In the genomic region with DNA sequence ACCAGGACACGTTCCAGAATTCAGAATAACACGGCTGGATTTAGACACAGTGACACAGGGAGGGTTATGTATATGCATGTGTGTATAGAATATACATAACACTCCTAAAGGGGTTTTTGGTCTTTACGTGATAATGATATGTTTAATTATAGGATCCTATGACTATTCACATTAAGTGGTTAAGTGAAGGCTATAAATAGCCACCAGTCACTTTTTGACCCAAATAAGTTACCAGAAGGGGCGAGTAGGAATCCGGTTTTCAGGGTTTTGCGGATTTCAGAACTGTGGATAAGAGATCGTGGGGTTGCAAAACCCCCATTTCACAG, we compare ENCODE assay signal across 8 cellular contexts. TPM values are rescaled to one million over a fixed set of nuclear protein-coding genes. Genes with fewer than 3 reads are reported as not detected.
DNase-seq lines count a peak whose midpoint lies in the region; ATAC-seq, FAIRE-seq and TF ChIP-seq lines count a peak whose summit lies in the region.

No MANE protein-coding gene starts in this region.

- CTCF ChIA-PET in CD4-positive, alpha-beta memory T cell (lab: Charles Lee; ENCODE audit: partially characterized antibody), result interaction anchor here (1.2 to 6.7 kb wide), 7 partner anchors 9 to 154 kb away, joined by 4 to 99 read pairs (median 9); partner anchors contain the start of genes EIF3G, P2RY11 and PPAN

- H3K9ac ChIP-seq in MM.1S (ENCODE audit: low read length), result no peak overlapping the region

- H3F3A ChIP-seq in MM.1S (ENCODE audit: insufficient read depth, low read length), result peaks cover 4% of the 10 kb centered on the region; the same call in 1 of the 2 replicates

- no peak for TF ChIP-seq POLR2A in prostate gland (IDR thresholded peaks at IDR 0.05)

- H3K27ac ChIP-seq in CD4-positive, alpha-beta memory T cell (ENCODE audit: low read depth, low read length), result no peak overlapping the region
- H3K27ac ChIP-seq in MM.1S (ENCODE audit: low read length) (no peak overlapping the region), prostate gland (peak overlapping the region; percentile 71 to 75)

- peak overlapping the region; percentile 85 for H2AFZ ChIP-seq in MM.1S (ENCODE audit: low read length)

- H3K36me3 Mint-ChIP-seq in CD4-positive, alpha-beta memory T cell, result peaks cover 20 to 21% of the 10 kb centered on the region in 2 donors
- peaks cover 32% of the 10 kb centered on the region for H3K36me3 Mint-ChIP-seq in effector memory CD8-positive, alpha-beta T cell (ENCODE audit: insufficient read depth)

- H3K4me1 ChIP-seq in CD4-positive, alpha-beta memory T cell (ENCODE audit: insufficient read depth, low read length), result peaks cover 25% of the 10 kb centered on the region
- peaks cover 10% of the 10 kb centered on the region for H3K4me1 ChIP-seq in MM.1S (ENCODE audit: low read length)
- H3K4me1 ChIP-seq in prostate gland (replicated peaks), result no peaks in the 10 kb centered on the region

- no peak for ATAC-seq in effector memory CD8-positive, alpha-beta T cell (replicated peaks)
- no peak for ATAC-seq in HG02938 (IDR thresholded peaks at IDR 0.05; ENCODE audit: unreplicated experiment)
- ATAC-seq in HG03025 (IDR thresholded peaks at IDR 0.05; ENCODE audit: low FRiP score, unreplicated experiment), result no peak

- WGBS in prostate gland, result 44% methylated on average over 7 of the region's 7 CpGs

- TF ChIP-seq CTCF in MM.1S (IDR thresholded peaks at IDR 0.05; ENCODE audit: low read length) (no peak), prostate gland (IDR thresholded peaks at IDR 0.05) (no peak)

- peaks cover 9% of the 10 kb centered on the region for H3K36me3 ChIP-seq in CD4-positive, alpha-beta memory T cell (ENCODE audit: insufficient read depth, low read length)
- no peaks in the 10 kb centered on the region for H3K36me3 ChIP-seq in MM.1S (replicated peaks; ENCODE audit: insufficient read depth, low read length)
- H3K36me3 ChIP-seq in prostate gland, result no peaks in the 10 kb centered on the region

- H3K27me3 Mint-ChIP-seq in CD4-positive, alpha-beta memory T cell, result no peaks in the 10 kb centered on the region
- H3K27me3 Mint-ChIP-seq in effector memory CD8-positive, alpha-beta T cell, result no peaks in the 10 kb centered on the region

- no peak for FAIRE-seq in RCC 7860 (lab: Jason Lieb, UNC)

- no peaks in the 10 kb centered on the region for H3K79me2 ChIP-seq in MM.1S (ENCODE audit: low read length)

- H3K4me3 Mint-ChIP-seq in CD4-positive, alpha-beta memory T cell, result peak overlapping the region in 6 of 8 donors; percentile 18 to 53 (median 40)
- no peak overlapping the region for H3K4me3 Mint-ChIP-seq in effector memory CD8-positive, alpha-beta T cell

- DNase-seq in CD4-positive, alpha-beta memory T cell, result no peak
- DNase-seq in MM.1S (no peak), prostate gland (ENCODE audit: low spot score) (no peak), RCC 7860 (ENCODE audit: low spot score) (no peak), cerebellar cortex (ENCODE audit: low spot score) (no peak)
- no peak for DNase-seq in effector memory CD8-positive, alpha-beta T cell

- H4K20me1 ChIP-seq in MM.1S (ENCODE audit: insufficient read depth, low read length), result no peaks in the 10 kb centered on the region

- POLR2A ChIA-PET in CD4-positive, alpha-beta memory T cell (lab: Charles Lee; ENCODE audit: partially characterized antibody), result interaction anchor here (0.6 to 3.2 kb wide), 13 partner anchors 10 to 1285 kb away, joined by 3 to 101 read pairs (median 7); partner anchors contain the start of genes DNMT1, EIF3G, MRPL4 and P2RY11

- peak overlapping the region; percentile 67 for H3K4me2 ChIP-seq in MM.1S (ENCODE audit: low read depth, low read length)

- H3K9me3 Mint-ChIP-seq in CD4-positive, alpha-beta memory T cell, result no peaks in the 10 kb centered on the region
- no peaks in the 10 kb centered on the region for H3K9me3 Mint-ChIP-seq in effector memory CD8-positive, alpha-beta T cell

- H3K9me2 ChIP-seq in MM.1S (replicated peaks; ENCODE audit: insufficient read depth, low read length), result no peaks in the 10 kb centered on the region

- peak overlapping the region in 4 of 7 donors; percentile 72 to 87 (median 80) for H3K27ac Mint-ChIP-seq in CD4-positive, alpha-beta memory T cell
- peak overlapping the region; percentile 55 to 58 for H3K27ac Mint-ChIP-seq in effector memory CD8-positive, alpha-beta T cell

- H3K4me3 ChIP-seq in CD4-positive, alpha-beta memory T cell (ENCODE audit: low read length in 2 of 2), result no peak overlapping the region
- H3K4me3 ChIP-seq in MM.1S (ENCODE audit: low read length), result peak overlapping the region; percentile 34
- H3K4me3 ChIP-seq in prostate gland, result peak overlapping the region in 1 of 2 donors; percentile 45

- H3K27me3 ChIP-seq in CD4-positive, alpha-beta memory T cell (ENCODE audit: insufficient read depth, low read length), result no peaks in the 10 kb centered on the region
- H3K27me3 ChIP-seq in MM.1S (replicated peaks; ENCODE audit: insufficient read depth, low read length), result 0 out of 2 replicates have a peak, but pooled peaks cover 3% of the 10 kb centered on the region
- no peaks in the 10 kb centered on the region for H3K27me3 ChIP-seq in prostate gland (replicated peaks; ENCODE audit: insufficient read depth)

- H3K9me3 ChIP-seq in CD4-positive, alpha-beta memory T cell (ENCODE audit: control insufficient read depth in 1 of 2, low read length in 2 of 2), result no peaks in the 10 kb centered on the region
- H3K9me3 ChIP-seq in MM.1S (replicated peaks; ENCODE audit: insufficient read depth, low read length) (no peaks in the 10 kb centered on the region), prostate gland (no peaks in the 10 kb centered on the region)

- H3K4me1 Mint-ChIP-seq in CD4-positive, alpha-beta memory T cell, result peaks cover 12 to 39% (median 18%) of the 10 kb centered on the region in 4 donors
- H3K4me1 Mint-ChIP-seq in effector memory CD8-positive, alpha-beta T cell (ENCODE audit: low read depth in 2 of 2), result peaks cover 21 to 25% of the 10 kb centered on the region in 2 donors

- intact Hi-C loops in CD4-positive, alpha-beta memory T cell (cut with micrococcal nuclease), result no loop called here
- intact Hi-C loops in prostate gland (cut with DNase I), result no loop called here

RNA-seq across cellular contexts. Expression of gene ANGPTL6, which starts 6.9 kb away (rescaled TPM):
- total RNA-seq in CD4-positive, alpha-beta memory T cell, result under 1 TPM; 0.52 to 0.83 TPM
- polyA plus RNA-seq in CD4-positive, alpha-beta memory T cell, result under 1 TPM; 0.19 to 0.29 TPM
- total RNA-seq in prostate gland, result 1 to 10 TPM in 1 of 2 donors, not detected in 1; 2.4 TPM

RNA-seq across cellular contexts. Expression of gene SHFL, which starts 9.5 kb away (rescaled TPM):
- 100 to 1,000 TPM; 112 TPM for total RNA-seq in CD4-positive, alpha-beta memory T cell
- 10 to 100 TPM; 25.7 to 58.2 TPM for polyA plus RNA-seq in CD4-positive, alpha-beta memory T cell
- 10 to 100 TPM; 23.5 to 36.0 TPM for total RNA-seq in prostate gland

RNA-seq across cellular contexts. Expression of gene PPAN, which starts 10.6 kb away (rescaled TPM):
- total RNA-seq in CD4-positive, alpha-beta memory T cell, result 100 to 1,000 TPM in 1 of 2 experiments, 10 to 100 TPM in 1; 92.5 to 102 TPM
- 10 to 100 TPM; 14.5 to 51.1 TPM for polyA plus RNA-seq in CD4-positive, alpha-beta memory T cell
- total RNA-seq in prostate gland, result 10 to 100 TPM; 27.6 to 47.2 TPM

RNA-seq across cellular contexts. Expression of gene P2RY11, which starts 15.9 kb away (rescaled TPM):
- 10 to 100 TPM; 42.6 to 49.7 TPM for total RNA-seq in CD4-positive, alpha-beta memory T cell
- 1 to 10 TPM in 1 of 2 donors, under 1 TPM in 1; 0.24 to 4.7 TPM for polyA plus RNA-seq in CD4-positive, alpha-beta memory T cell
- total RNA-seq in prostate gland, result 10 to 100 TPM in 1 of 2 donors, 1 to 10 TPM in 1; 9.2 to 20.8 TPM

RNA-seq across cellular contexts. Expression of gene EIF3G, which starts 24.1 kb away (rescaled TPM):
- 100 to 1,000 TPM; 306 to 315 TPM for total RNA-seq in CD4-positive, alpha-beta memory T cell
- polyA plus RNA-seq in CD4-positive, alpha-beta memory T cell, result 100 to 1,000 TPM; 226 to 239 TPM
- 100 to 1,000 TPM; 264 to 300 TPM for total RNA-seq in prostate gland

Comparison
In these comparisons a context has a peak if more than half of its experiments do, and no peak if none do; other contexts are left out.
1. H3K27ac ChIP-seq: peak in prostate gland (2 of 2); none in CD4-positive, alpha-beta memory T cell (single experiment) and MM.1S (single experiment).
2. H3K4me3 Mint-ChIP-seq: peak in CD4-positive, alpha-beta memory T cell (6 of 8); none in effector memory CD8-positive, alpha-beta T cell (0 of 2).